Comparison of ENCODE assay signal across 1 cellular context in the genomic region with DNA sequence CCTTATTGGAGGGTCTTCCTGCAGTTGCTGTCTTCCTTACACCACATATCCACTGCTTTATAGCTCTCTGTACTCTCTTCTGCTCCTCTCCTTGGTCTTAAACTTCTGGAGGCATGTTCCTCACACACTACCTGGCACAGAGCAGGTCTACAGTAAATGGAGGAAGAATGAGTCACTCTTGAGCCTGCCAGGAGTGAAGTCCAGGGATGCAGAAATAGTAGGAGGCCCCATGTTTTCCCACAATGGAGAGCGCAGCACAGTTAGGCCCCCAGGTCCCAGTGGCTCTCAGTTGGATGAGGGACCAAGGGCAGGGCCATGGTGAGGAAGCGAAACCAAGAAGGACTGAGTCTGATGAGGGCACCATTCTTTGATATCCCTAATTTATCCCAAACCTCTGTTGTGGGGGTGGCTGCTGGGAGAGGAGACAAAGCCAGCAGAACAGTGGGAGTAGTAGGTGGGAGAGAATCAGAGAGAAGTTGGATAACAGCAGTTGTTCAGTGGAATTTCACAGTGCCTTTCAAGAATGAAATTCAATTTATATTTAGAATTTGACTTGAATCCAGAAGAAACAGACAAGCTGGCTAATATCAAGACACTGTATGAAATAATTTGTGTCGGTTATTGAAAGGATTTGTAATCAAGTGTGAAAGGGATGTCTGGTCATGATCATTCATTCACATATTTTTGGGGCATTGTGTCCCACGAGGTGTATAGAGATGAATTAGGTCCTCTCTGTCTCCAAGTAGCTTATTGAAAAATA.
TF ChIP-seq lines count a peak whose summit lies in the region.

No MANE protein-coding gene starts in this region.

TF ChIP-seq in IMR-90, 13 proteins besides CTCF, POLR2A, EP300 and RAD21:
- TF ChIP-seq MXI1 (IDR thresholded peaks at IDR 0.05; ENCODE audit: borderline replicate concordance, low read depth, low read length) (no peak), MAZ (IDR thresholded peaks at IDR 0.05; ENCODE audit: borderline replicate concordance, low read depth, low read length) (no peak), RFX5 (IDR thresholded peaks at IDR 0.05; ENCODE audit: low read depth, low read length) (no peak), NFE2L2 (IDR thresholded peaks at IDR 0.05; ENCODE audit: low read depth, low read length) (no peak), CEBPB (IDR thresholded peaks at IDR 0.05; ENCODE audit: low read depth, low read length) (no peak), RCOR1 (IDR thresholded peaks at IDR 0.05; ENCODE audit: insufficient replicate concordance, low read length) (no peak), FOS (IDR thresholded peaks at IDR 0.05; ENCODE audit: low read depth, low read length) (no peak), BHLHE40 (IDR thresholded peaks at IDR 0.05; ENCODE audit: low read depth, low read length) (no peak), SMC3 (IDR thresholded peaks at IDR 0.05; ENCODE audit: low read depth, low read length) (no peak), MAFK (IDR thresholded peaks at IDR 0.05; ENCODE audit: low read depth, low read length) (no peak), CHD1 (IDR thresholded peaks at IDR 0.05; ENCODE audit: low read depth, low read length) (no peak)
- TF ChIP-seq, protein P1, sequence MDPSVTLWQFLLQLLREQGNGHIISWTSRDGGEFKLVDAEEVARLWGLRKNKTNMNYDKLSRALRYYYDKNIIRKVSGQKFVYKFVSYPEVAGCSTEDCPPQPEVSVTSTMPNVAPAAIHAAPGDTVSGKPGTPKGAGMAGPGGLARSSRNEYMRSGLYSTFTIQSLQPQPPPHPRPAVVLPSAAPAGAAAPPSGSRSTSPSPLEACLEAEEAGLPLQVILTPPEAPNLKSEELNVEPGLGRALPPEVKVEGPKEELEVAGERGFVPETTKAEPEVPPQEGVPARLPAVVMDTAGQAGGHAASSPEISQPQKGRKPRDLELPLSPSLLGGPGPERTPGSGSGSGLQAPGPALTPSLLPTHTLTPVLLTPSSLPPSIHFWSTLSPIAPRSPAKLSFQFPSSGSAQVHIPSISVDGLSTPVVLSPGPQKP (IDR thresholded peaks at IDR 0.05; ENCODE audit: borderline replicate concordance, low read depth, low read length) = no peak
- TF ChIP-seq, protein P2, sequence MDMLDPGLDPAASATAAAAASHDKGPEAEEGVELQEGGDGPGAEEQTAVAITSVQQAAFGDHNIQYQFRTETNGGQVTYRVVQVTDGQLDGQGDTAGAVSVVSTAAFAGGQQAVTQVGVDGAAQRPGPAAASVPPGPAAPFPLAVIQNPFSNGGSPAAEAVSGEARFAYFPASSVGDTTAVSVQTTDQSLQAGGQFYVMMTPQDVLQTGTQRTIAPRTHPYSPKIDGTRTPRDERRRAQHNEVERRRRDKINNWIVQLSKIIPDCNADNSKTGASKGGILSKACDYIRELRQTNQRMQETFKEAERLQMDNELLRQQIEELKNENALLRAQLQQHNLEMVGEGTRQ (IDR thresholded peaks at IDR 0.05; ENCODE audit: low read depth, low read length) = no peak
TF ChIP-seq in IMR-90: peak in this region for 0.
